In genomic region chr15:79728867-79729266, GRCh38 we compare ENCODE assay signal across 34 cellular contexts.
"Had no signal": no experiment of that assay in that cellular context is flagged by ENCODE, and none has a peak within 500 bp of the region (broad histone marks: within the 10 kb centered on the region; RNA-seq: fewer than 3 reads in every experiment).

No MANE protein-coding gene starts in this region.

- H3K27ac ChIP-seq: KMS-11 had no signal

- H3K4me2 ChIP-seq: KMS-11 had no signal

- H3K9ac ChIP-seq: KMS-11 had no signal

- H3K36me3 ChIP-seq: MG63 had no signal

- DNase-seq: Karpas-422, Kasumi-1, KG1, MG63, MM.1S, MV-4-11, NCI-H1048, NCI-H1092, NCI-H1092 treated with DMSO at 0.1 percent for 48 hours, NCI-H1105, NCI-H1105 treated with DMSO at 0.1 percent for 48 hours, NCI-H1417, NCI-H1417 treated with DMSO at 0.1 percent for 48 hours, NCI-H1436, NCI-H1436 treated with DMSO at 0.1 percent for 48 hours, NCI-H1694, NCI-H1694 treated with DMSO at 0.1 percent for 48 hours, NCI-H187, NCI-H187 treated with DMSO at 0.1 percent for 48 hours, NCI-H1930, NCI-H2029, NCI-H2029 treated with DMSO at 0.1 percent for 48 hours, NCI-H2081, NCI-H2081 treated with DMSO at 0.1 percent for 48 hours, NCI-H2107, NCI-H2171, NCI-H2171 treated with DMSO at 0.1 percent for 48 hours, NCI-H2227 treated with DMSO at 0.1 percent for 48 hours, NCI-H226, NCI-H345, NCI-H446, NCI-H446 treated with DMSO at 0.1 percent for 48 hours, NCI-H510A had no signal

- H3K27me3 ChIP-seq: MG63 had no signal

- H3K4me3 ChIP-seq: MG63 had no signal

- H3K9me3 ChIP-seq: MG63 had no signal
